ENCODE assay signal across 18 cellular contexts in genomic region chr17:29661220-29661619, GRCh38. TPM values are rescaled to one million over a fixed set of nuclear protein-coding genes. Genes with fewer than 3 reads are reported as not detected.
DNase-seq lines count a peak whose midpoint lies in the region; ATAC-seq, FAIRE-seq and TF ChIP-seq lines count a peak whose summit lies in the region.
"Had no signal": no experiment of that assay in that cellular context is flagged by ENCODE, and none has a peak within 500 bp of the region (broad histone marks: within the 10 kb centered on the region; RNA-seq: fewer than 3 reads in every experiment).

No MANE protein-coding gene starts in this region.

- no peak for ATAC-seq in GM21515 (IDR thresholded peaks at IDR 0.05; ENCODE audit: unreplicated experiment)
- ATAC-seq: stimulated activated naive CD8-positive, alpha-beta T cell treated with anti-CD3 and anti-CD28 coated beads, Interleukin-15, amount 100 ng/mL, for 72 hours; upper lobe of right lung had no signal

- no peak overlapping the region for H3K4me3 ChIP-seq in lower leg skin (ENCODE audit: low read depth, poor library complexity, severe bottlenecking)
- H3K4me3 ChIP-seq: BLaER1 treated with 17β-estradiol and CSF1 and Interleukin-3, amounts not matched to agents 10 nM and 100 nM; upper lobe of right lung had no signal

- H3K4me3 Mint-ChIP-seq in immature natural killer cell: no peak overlapping the region
- H3K4me3 Mint-ChIP-seq: neural crest cell; stimulated activated naive CD8-positive, alpha-beta T cell treated with anti-CD3 and anti-CD28 coated beads, Interleukin-15, amount 100 ng/mL, for 72 hours had no signal

- H3K9me3 Mint-ChIP-seq in immature natural killer cell: peaks cover 0 to 1% (median 0%) of the 10 kb centered on the region in 6 donors
- H3K9me3 Mint-ChIP-seq: neural crest cell; stimulated activated naive CD8-positive, alpha-beta T cell treated with anti-CD3 and anti-CD28 coated beads, Interleukin-15, amount 100 ng/mL, for 72 hours had no signal

- peaks cover 6 to 16% of the 10 kb centered on the region in 2 donors for H3K4me1 Mint-ChIP-seq in immature natural killer cell
- H3K4me1 Mint-ChIP-seq: neural crest cell had no signal

- intact Hi-C loops in lower leg skin (cut with DNase I; ENCODE audit: low total_unique reads): no loop called here

- WGBS in lower leg skin, 2 donors: 76 to 79% methylated on average over 2 of the region's 2 CpGs

- TF ChIP-seq CTCF in lower leg skin (IDR thresholded peaks at IDR 0.05): no peak

- DNase-seq in NCI-H1092 treated with DMSO at 0.1 percent for 48 hours (lab: John Stamatoyannopoulos, UW) (peak; percentile 25), NCI-H1092 (lab: John Stamatoyannopoulos, UW) (no peak), DMS79 (lab: John Stamatoyannopoulos, UW) (peak; percentile 27), NCI-H526 treated with DMSO at 0.1 percent for 48 hours (lab: John Stamatoyannopoulos, UW) (peak; percentile 64), immature natural killer cell (no peak), lower leg skin (ENCODE audit: low spot score in 2 of 2) (no peak), frontal cortex (ENCODE audit: low spot score in 2 of 2) (no peak)
- DNase-seq: 8988T; cerebellar nuclear complex; effector memory CD4-positive, alpha-beta T cell; mesendoderm; stimulated activated CD4-positive, alpha-beta T cell treated with anti-CD3 and anti-CD28 coated beads, Interleukin-15, amount 100 ng/mL, for 24 hours; stimulated activated naive CD8-positive, alpha-beta T cell treated with anti-CD3 and anti-CD28 coated beads, Interleukin-15, amount 100 ng/mL, for 72 hours; upper lobe of right lung had no signal

- peak overlapping the region in 5 of 6 donors; percentile 2 to 38 (median 15) for H3K27ac Mint-ChIP-seq in immature natural killer cell

- H3K36me3 Mint-ChIP-seq in immature natural killer cell: peaks cover 5 to 28% (median 16%) of the 10 kb centered on the region in 3 donors

- H3K27me3 Mint-ChIP-seq in immature natural killer cell (ENCODE audit: low read depth in 3 of 3): peaks cover 0 to 2% (median 1%) of the 10 kb centered on the region in 3 donors
- H3K27me3 Mint-ChIP-seq: stimulated activated naive CD8-positive, alpha-beta T cell treated with anti-CD3 and anti-CD28 coated beads, Interleukin-15, amount 100 ng/mL, for 72 hours had no signal

- FAIRE-seq in frontal cortex (lab: Jason Lieb, UNC): no peak
- FAIRE-seq: keratinocyte had no signal

- no peak for TF ChIP-seq POLR2A in lower leg skin (IDR thresholded peaks at IDR 0.05)

RNA-seq across cellular contexts. Expression of gene CORO6, which starts 38.5 kb away (rescaled TPM):
- polyA plus RNA-seq in immature natural killer cell: 1 to 10 TPM in 1 of 3 donors, under 1 TPM in 2; 0.12 to 1.3 (median 0.38) TPM
- total RNA-seq in lower leg skin: 10 to 100 TPM in 2 of 4 donors, 1 to 10 TPM in 2; 5.7 to 19.0 (median 8.7) TPM
- 0.82 TPM for total RNA-seq in frontal cortex

Comparison
In these comparisons a context has a peak if more than half of its experiments do, and no peak if none do; other contexts are left out.
1. DNase-seq: peak in NCI-H1092 treated with DMSO at 0.1 percent for 48 hours (single experiment), DMS79 (single experiment) and NCI-H526 treated with DMSO at 0.1 percent for 48 hours (single experiment); none in NCI-H1092 (single experiment), immature natural killer cell (0 of 3), lower leg skin (0 of 2) and frontal cortex (0 of 2).